Comparison of ENCODE assay signal across 18 cellular contexts in genomic region chr10:119291223-119291900, GRCh38.
A peak's percentile ranks its signal among the peaks of the same experiment; 100 is the strongest.
DNase-seq lines count a peak whose midpoint lies in the region; ATAC-seq and TF ChIP-seq lines count a peak whose summit lies in the region.
"Had no signal": no experiment of that assay in that cellular context is flagged by ENCODE, and none has a peak within 500 bp of the region (broad histone marks: within the 10 kb centered on the region; RNA-seq: fewer than 3 reads in every experiment).

No MANE protein-coding gene starts in this region.

- H3K4me1 Mint-ChIP-seq in CD8-positive, alpha-beta T cell (ENCODE audit: low read depth): peaks cover 61% of the 10 kb centered on the region
- peaks cover 31% of the 10 kb centered on the region for H3K4me1 Mint-ChIP-seq in activated T-helper 17 cell treated with anti-CD3 and anti-CD28 coated beads, Interleukin-2, amount 50 U/mL, for 72 hours
- H3K4me1 Mint-ChIP-seq in naive thymus-derived CD8-positive, alpha-beta T cell: peaks cover 38 to 71% (median 64%) of the 10 kb centered on the region in 4 donors

- CTCF ChIA-PET in CD8-positive, alpha-beta T cell (lab: Charles Lee): no interaction called here

- H3K9me3 ChIP-seq in CD8-positive, alpha-beta T cell (ENCODE audit: low read length): no peaks in the 10 kb centered on the region
- H3K9me3 ChIP-seq: gastroesophageal sphincter, SJSA1 had no signal

- no peaks in the 10 kb centered on the region for H3K27me3 Mint-ChIP-seq in CD8-positive, alpha-beta T cell (ENCODE audit: low read depth)
- no peaks in the 10 kb centered on the region for H3K27me3 Mint-ChIP-seq in activated T-helper 17 cell treated with anti-CD3 and anti-CD28 coated beads, Interleukin-2, amount 50 U/mL, for 72 hours
- H3K27me3 Mint-ChIP-seq in naive thymus-derived CD8-positive, alpha-beta T cell: no peaks in the 10 kb centered on the region
- H3K27me3 Mint-ChIP-seq: activated CD8-positive, alpha-beta memory T cell treated with anti-CD3 and anti-CD28 coated beads, Interleukin-2, amount 10 ng/mL, durations not matched to agents 7 days and 5 days had no signal

- TF ChIP-seq CTCF in CD8-positive, alpha-beta T cell (IDR thresholded peaks at IDR 0.05): no peak

- peak; percentile 7 to 64 for DNase-seq in NCI-H526 (lab: John Stamatoyannopoulos, UW)
- DNase-seq in NCI-H526 treated with DMSO at 0.1 percent for 48 hours (lab: John Stamatoyannopoulos, UW): no peak
- no peak for DNase-seq in CD8-positive, alpha-beta T cell
- no peak for DNase-seq in naive thymus-derived CD8-positive, alpha-beta T cell
- no peak for DNase-seq in mucosa of gallbladder (ENCODE audit: low spot score)
- DNase-seq in stimulated activated naive CD4-positive, alpha-beta T cell treated with Interleukin-2 at 50 U/mL for 16 hours (lab: John Stamatoyannopoulos, UW): no peak
- DNase-seq: 8988T; activated CD8-positive, alpha-beta memory T cell treated with anti-CD3 and anti-CD28 coated beads, Interleukin-2, amount 10 ng/mL, durations not matched to agents 7 days and 5 days; activated naive CD8-positive, alpha-beta T cell treated with anti-CD3 and anti-CD28 coated beads, Interleukin-2, amount 10 ng/mL, durations not matched to agents 7 days and 5 days; KG1; midbrain; NCI-H1105 treated with DMSO at 0.1 percent for 48 hours had no signal

- no peaks in the 10 kb centered on the region for H3K9me3 Mint-ChIP-seq in CD8-positive, alpha-beta T cell
- no peaks in the 10 kb centered on the region for H3K9me3 Mint-ChIP-seq in activated T-helper 17 cell treated with anti-CD3 and anti-CD28 coated beads, Interleukin-2, amount 50 U/mL, for 72 hours
- no peaks in the 10 kb centered on the region for H3K9me3 Mint-ChIP-seq in naive thymus-derived CD8-positive, alpha-beta T cell
- H3K9me3 Mint-ChIP-seq: activated naive CD8-positive, alpha-beta T cell treated with anti-CD3 and anti-CD28 coated beads, Interleukin-2, amount 10 ng/mL, durations not matched to agents 7 days and 5 days had no signal

- peak overlapping the region; percentile 80 for H3K27ac Mint-ChIP-seq in CD8-positive, alpha-beta T cell
- peak overlapping the region; percentile 56 for H3K27ac Mint-ChIP-seq in activated T-helper 17 cell treated with anti-CD3 and anti-CD28 coated beads, Interleukin-2, amount 50 U/mL, for 72 hours
- H3K27ac Mint-ChIP-seq in naive thymus-derived CD8-positive, alpha-beta T cell: peak overlapping the region in 9 of 10 donors; percentile 48 to 97 (median 87)
- H3K27ac Mint-ChIP-seq: activated CD8-positive, alpha-beta memory T cell treated with anti-CD3 and anti-CD28 coated beads, Interleukin-2, amount 10 ng/mL, durations not matched to agents 7 days and 5 days had no signal

- H3K27ac ChIP-seq in CD8-positive, alpha-beta T cell (ENCODE audit: low read depth, low read length): no peak overlapping the region
- H3K27ac ChIP-seq: parathyroid adenoma, SJSA1 had no signal

- POLR2A ChIA-PET in CD8-positive, alpha-beta T cell (lab: Charles Lee): no interaction called here
- POLR2A ChIA-PET in naive thymus-derived CD8-positive, alpha-beta T cell (lab: Charles Lee): no interaction called here

- no peak for ATAC-seq in CD8-positive, alpha-beta T cell
- no peak for ATAC-seq in activated T-helper 17 cell treated with anti-CD3 and anti-CD28 coated beads, Interleukin-2, amount 50 U/mL, for 72 hours (replicated peaks)
- ATAC-seq in naive thymus-derived CD8-positive, alpha-beta T cell: no peak
- ATAC-seq in activated CD4-positive, CD25-positive, alpha-beta regulatory T cell treated with anti-CD3 and anti-CD28 coated beads, Interleukin-2, amount 50 U/mL, for 24 hours: no peak
- ATAC-seq: activated CD8-positive, alpha-beta memory T cell treated with anti-CD3 and anti-CD28 coated beads, Interleukin-2, amount 10 ng/mL, durations not matched to agents 7 days and 5 days had no signal

- no peaks in the 10 kb centered on the region for H3K27me3 ChIP-seq in CD8-positive, alpha-beta T cell (ENCODE audit: insufficient read depth, low read length)
- H3K27me3 ChIP-seq: gastroesophageal sphincter, SJSA1 had no signal

- intact Hi-C loops in CD8-positive, alpha-beta T cell (cut with DNase I, micrococcal nuclease): no loop called here

- H3K4me1 ChIP-seq in CD8-positive, alpha-beta T cell (ENCODE audit: insufficient read depth, low read length): peaks cover 59% of the 10 kb centered on the region
- H3K4me1 ChIP-seq: SJSA1 had no signal

- H3K4me3 ChIP-seq in CD8-positive, alpha-beta T cell (ENCODE audit: low read depth, low read length): no peak overlapping the region
- H3K4me3 ChIP-seq: gastroesophageal sphincter, SJSA1, smooth muscle cell had no signal

- peaks cover 4% of the 10 kb centered on the region for H3K36me3 Mint-ChIP-seq in CD8-positive, alpha-beta T cell
- H3K36me3 Mint-ChIP-seq in activated T-helper 17 cell treated with anti-CD3 and anti-CD28 coated beads, Interleukin-2, amount 50 U/mL, for 72 hours (ENCODE audit: low read depth): no peaks in the 10 kb centered on the region
- H3K36me3 Mint-ChIP-seq in naive thymus-derived CD8-positive, alpha-beta T cell: peaks cover 0 to 4% (median 2%) of the 10 kb centered on the region in 3 donors

- H3K4me3 Mint-ChIP-seq in CD8-positive, alpha-beta T cell: no peak overlapping the region
- H3K4me3 Mint-ChIP-seq in activated T-helper 17 cell treated with anti-CD3 and anti-CD28 coated beads, Interleukin-2, amount 50 U/mL, for 72 hours: no peak overlapping the region
- H3K4me3 Mint-ChIP-seq in naive thymus-derived CD8-positive, alpha-beta T cell: peak overlapping the region in 3 of 10 donors; percentile 51 to 66 (median 51)
- H3K4me3 Mint-ChIP-seq: activated CD8-positive, alpha-beta memory T cell treated with anti-CD3 and anti-CD28 coated beads, Interleukin-2, amount 10 ng/mL, durations not matched to agents 7 days and 5 days had no signal

- no peaks in the 10 kb centered on the region for H3K36me3 ChIP-seq in CD8-positive, alpha-beta T cell (ENCODE audit: insufficient read depth, low read length)
- H3K36me3 ChIP-seq: gastroesophageal sphincter, SJSA1 had no signal

Comparison
In these comparisons a context has a peak if more than half of its experiments do, and no peak if none do; other contexts are left out.
1. DNase-seq: peak in NCI-H526 (2 of 2); none in NCI-H526 treated with DMSO at 0.1 percent for 48 hours (single experiment), CD8-positive, alpha-beta T cell (0 of 7), naive thymus-derived CD8-positive, alpha-beta T cell (0 of 10), mucosa of gallbladder (single experiment) and stimulated activated naive CD4-positive, alpha-beta T cell treated with Interleukin-2 at 50 U/mL for 16 hours (single experiment).
2. Peak in every context shown above with its lines, with median percentiles within 50 percentile points of each other: H3K27ac Mint-ChIP-seq.